8 cellular contexts compared by ENCODE assay signal in genomic region chr6:141077355-141078333, GRCh38.
A peak's percentile ranks its signal among the peaks of the same experiment; 100 is the strongest.
DNase-seq lines count a peak whose midpoint lies in the region; ATAC-seq and TF ChIP-seq lines count a peak whose summit lies in the region.

No MANE protein-coding gene starts in this region.

- H3K9me3 ChIP-seq in NT2/D1 (ENCODE audit: insufficient read depth, low read length) (peaks cover 4% of the 10 kb centered on the region; the same call in 1 of the 2 replicates), MG63 (no peaks in the 10 kb centered on the region; the same call in 1 of the 2 replicates)

- DNase-seq in ACHN (peak; percentile 27), NT2/D1 (ENCODE audit: low read depth, low spot score) (peak; percentile 18), fibroblast of the aortic adventitia (ENCODE audit: low read depth) (no peak), COLO829 (ENCODE audit: low spot score) (no peak), MG63 (no peak)
- no peak for DNase-seq in activated CD8-positive, alpha-beta memory T cell treated with anti-CD3 and anti-CD28 coated beads, Interleukin-2, amount 50 U/mL, for 4 hours

- H3K36me3 ChIP-seq in NT2/D1 (ENCODE audit: insufficient read depth, insufficient read length, low read length) = no peaks in the 10 kb centered on the region
- H3K36me3 ChIP-seq in MG63 = no peaks in the 10 kb centered on the region

- no peak overlapping the region for H3K9ac ChIP-seq in NT2/D1 (ENCODE audit: insufficient read length, low read depth)

- in situ Hi-C loops in ACHN (cut with HindIII; ENCODE audit: low pct_ligation_motif_present, low pct_unique_long_range_greater_than_20kb, low sequenced_read_pairs) = no loop called here

- H3K4me1 ChIP-seq in NT2/D1 (ENCODE audit: insufficient read depth, insufficient read length) = no peaks in the 10 kb centered on the region

- H3K4me3 ChIP-seq in NT2/D1 (ENCODE audit: insufficient read length, low read depth) (no peak overlapping the region), fibroblast of the aortic adventitia (ENCODE audit: low read depth, low read length) (no peak overlapping the region), MG63 (no peak overlapping the region)

- TF ChIP-seq CTCF in fibroblast of the aortic adventitia (IDR thresholded peaks at IDR 0.05; ENCODE audit: insufficient read depth, low read length) = peak; percentile 4

- ATAC-seq in GM18907 (IDR thresholded peaks at IDR 0.05; ENCODE audit: unreplicated experiment) (peak; percentile 93), HG03045 (IDR thresholded peaks at IDR 0.05; ENCODE audit: unreplicated experiment) (peak; percentile 78)

- H3K27me3 ChIP-seq in NT2/D1 (ENCODE audit: insufficient read depth, insufficient read length) (no peaks in the 10 kb centered on the region), MG63 (no peaks in the 10 kb centered on the region)

Comparison
In these comparisons a context has a peak if more than half of its experiments do, and no peak if none do; other contexts are left out.
1. DNase-seq: peak in ACHN (single experiment) and NT2/D1 (single experiment); none in fibroblast of the aortic adventitia (single experiment), COLO829 (single experiment), MG63 (single experiment) and activated CD8-positive, alpha-beta memory T cell treated with anti-CD3 and anti-CD28 coated beads, Interleukin-2, amount 50 U/mL, for 4 hours (single experiment).